1 cellular context compared by ENCODE assay signal in genomic region chr12:46377678-46378077, GRCh38.
TF ChIP-seq lines count a peak whose summit lies in the region.

No MANE protein-coding gene starts in this region.

TF ChIP-seq in HepG2, 621 proteins besides CTCF, POLR2A, EP300 and RAD21:
- TF ChIP-seq ARID2 (CRISPR knock-in tag; IDR thresholded peaks at IDR 0.05; ENCODE audit: borderline replicate concordance) = no peak
- no peak for TF ChIP-seq TBL1XR1 (IDR thresholded peaks at IDR 0.05; ENCODE audit: borderline replicate concordance, low read length, partially characterized antibody)
- no peak for TF ChIP-seq ZFP1 (CRISPR knock-in tag; IDR thresholded peaks at IDR 0.05)
- TF ChIP-seq ZNF574 (CRISPR knock-in tag; IDR thresholded peaks at IDR 0.05) = no peak
- TF ChIP-seq, protein P1, sequence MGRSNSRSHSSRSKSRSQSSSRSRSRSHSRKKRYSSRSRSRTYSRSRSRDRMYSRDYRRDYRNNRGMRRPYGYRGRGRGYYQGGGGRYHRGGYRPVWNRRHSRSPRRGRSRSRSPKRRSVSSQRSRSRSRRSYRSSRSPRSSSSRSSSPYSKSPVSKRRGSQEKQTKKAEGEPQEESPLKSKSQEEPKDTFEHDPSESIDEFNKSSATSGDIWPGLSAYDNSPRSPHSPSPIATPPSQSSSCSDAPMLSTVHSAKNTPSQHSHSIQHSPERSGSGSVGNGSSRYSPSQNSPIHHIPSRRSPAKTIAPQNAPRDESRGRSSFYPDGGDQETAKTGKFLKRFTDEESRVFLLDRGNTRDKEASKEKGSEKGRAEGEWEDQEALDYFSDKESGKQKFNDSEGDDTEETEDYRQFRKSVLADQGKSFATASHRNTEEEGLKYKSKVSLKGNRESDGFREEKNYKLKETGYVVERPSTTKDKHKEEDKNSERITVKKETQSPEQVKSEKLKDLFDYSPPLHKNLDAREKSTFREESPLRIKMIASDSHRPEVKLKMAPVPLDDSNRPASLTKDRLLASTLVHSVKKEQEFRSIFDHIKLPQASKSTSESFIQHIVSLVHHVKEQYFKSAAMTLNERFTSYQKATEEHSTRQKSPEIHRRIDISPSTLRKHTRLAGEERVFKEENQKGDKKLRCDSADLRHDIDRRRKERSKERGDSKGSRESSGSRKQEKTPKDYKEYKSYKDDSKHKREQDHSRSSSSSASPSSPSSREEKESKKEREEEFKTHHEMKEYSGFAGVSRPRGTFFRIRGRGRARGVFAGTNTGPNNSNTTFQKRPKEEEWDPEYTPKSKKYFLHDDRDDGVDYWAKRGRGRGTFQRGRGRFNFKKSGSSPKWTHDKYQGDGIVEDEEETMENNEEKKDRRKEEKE (IDR thresholded peaks at IDR 0.05) = no peak
- no peak for TF ChIP-seq ZNF354B (CRISPR knock-in tag; IDR thresholded peaks at IDR 0.05)
- no peak for TF ChIP-seq ZNF772 (CRISPR knock-in tag; IDR thresholded peaks at IDR 0.05)
